ENCODE assay signal across 9 cellular contexts in the genomic region with DNA sequence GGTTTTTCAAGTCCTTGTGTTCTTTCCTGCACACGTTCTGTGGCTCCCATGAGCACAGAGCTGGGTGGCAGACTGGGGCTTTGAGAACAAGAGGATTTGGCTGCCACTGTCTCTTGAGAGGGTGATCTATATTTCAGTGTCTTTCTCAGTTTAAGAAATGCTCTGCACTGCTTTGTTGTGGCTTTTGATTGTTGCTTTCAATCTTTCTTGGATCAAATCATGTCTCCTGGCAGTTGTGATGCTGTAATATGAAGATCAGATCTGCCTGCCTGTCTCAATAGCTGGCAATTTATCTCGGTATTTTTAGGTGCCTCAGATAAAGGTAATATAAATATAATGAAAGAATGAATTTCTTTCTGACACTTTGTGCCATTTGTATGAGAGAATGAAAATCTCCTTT.
"Had no signal": no experiment of that assay in that cellular context is flagged by ENCODE, and none has a peak within 500 bp of the region (broad histone marks: within the 10 kb centered on the region; RNA-seq: fewer than 3 reads in every experiment).

No MANE protein-coding gene starts in this region.

- H3K4me1 ChIP-seq: HAP-1 had no signal

- H3K4me3 ChIP-seq: GM23248, HAP-1 had no signal

- H2AFZ ChIP-seq: GM23248 had no signal

- H3K27ac Mint-ChIP-seq: H9, HFFc6 had no signal

- FAIRE-seq: H1 had no signal

- H3K27ac ChIP-seq: GM23248 had no signal

- H3K9me3 ChIP-seq: HAP-1 had no signal

- H3K36me3 ChIP-seq: HAP-1 had no signal

- H3K9ac ChIP-seq: GM23248 had no signal

- DNase-seq: GM23248, GOT3, H7, H9, HCEC 1CT, HFFc6 had no signal

- ATAC-seq: HCT116 had no signal

- H3K4me3 Mint-ChIP-seq: H9, HFFc6 had no signal

- H3K9me3 Mint-ChIP-seq: H9 had no signal
